1 cellular context compared by ENCODE assay signal in the genomic region with DNA sequence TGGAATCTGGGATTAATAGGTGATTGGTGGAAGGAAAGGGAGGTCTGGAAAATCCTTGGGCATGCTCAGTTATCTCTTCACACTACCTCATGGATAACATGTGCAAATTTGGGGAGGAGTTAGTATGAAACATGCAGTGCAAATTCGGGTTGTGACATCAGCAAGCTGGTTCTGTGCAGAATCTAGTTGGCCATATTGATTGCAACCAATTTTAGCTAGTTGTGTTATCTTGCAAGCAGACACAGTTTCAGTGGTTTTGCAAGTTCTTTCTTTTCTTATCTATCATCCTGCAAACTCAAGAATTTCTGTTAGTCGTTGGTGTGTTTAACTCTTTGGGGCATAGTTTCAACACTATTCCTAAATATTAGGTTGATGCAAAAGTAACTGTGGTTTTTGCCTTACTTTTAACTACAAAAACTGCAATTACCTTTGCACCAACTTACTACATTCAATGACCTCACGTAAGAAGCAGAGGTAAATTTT.
TF ChIP-seq lines count a peak whose summit lies in the region.

No MANE protein-coding gene starts in this region.

TF ChIP-seq in K562, 482 proteins besides CTCF, POLR2A, EP300 and RAD21 (continued from another document and continues in another):
- TF ChIP-seq, protein P1, sequence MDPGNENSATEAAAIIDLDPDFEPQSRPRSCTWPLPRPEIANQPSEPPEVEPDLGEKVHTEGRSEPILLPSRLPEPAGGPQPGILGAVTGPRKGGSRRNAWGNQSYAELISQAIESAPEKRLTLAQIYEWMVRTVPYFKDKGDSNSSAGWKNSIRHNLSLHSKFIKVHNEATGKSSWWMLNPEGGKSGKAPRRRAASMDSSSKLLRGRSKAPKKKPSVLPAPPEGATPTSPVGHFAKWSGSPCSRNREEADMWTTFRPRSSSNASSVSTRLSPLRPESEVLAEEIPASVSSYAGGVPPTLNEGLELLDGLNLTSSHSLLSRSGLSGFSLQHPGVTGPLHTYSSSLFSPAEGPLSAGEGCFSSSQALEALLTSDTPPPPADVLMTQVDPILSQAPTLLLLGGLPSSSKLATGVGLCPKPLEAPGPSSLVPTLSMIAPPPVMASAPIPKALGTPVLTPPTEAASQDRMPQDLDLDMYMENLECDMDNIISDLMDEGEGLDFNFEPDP (CRISPR knock-in tag; IDR thresholded peaks at IDR 0.05), result no peak
- no peak for TF ChIP-seq FOXP1 (CRISPR knock-in tag; IDR thresholded peaks at IDR 0.05)
- TF ChIP-seq, protein P2, sequence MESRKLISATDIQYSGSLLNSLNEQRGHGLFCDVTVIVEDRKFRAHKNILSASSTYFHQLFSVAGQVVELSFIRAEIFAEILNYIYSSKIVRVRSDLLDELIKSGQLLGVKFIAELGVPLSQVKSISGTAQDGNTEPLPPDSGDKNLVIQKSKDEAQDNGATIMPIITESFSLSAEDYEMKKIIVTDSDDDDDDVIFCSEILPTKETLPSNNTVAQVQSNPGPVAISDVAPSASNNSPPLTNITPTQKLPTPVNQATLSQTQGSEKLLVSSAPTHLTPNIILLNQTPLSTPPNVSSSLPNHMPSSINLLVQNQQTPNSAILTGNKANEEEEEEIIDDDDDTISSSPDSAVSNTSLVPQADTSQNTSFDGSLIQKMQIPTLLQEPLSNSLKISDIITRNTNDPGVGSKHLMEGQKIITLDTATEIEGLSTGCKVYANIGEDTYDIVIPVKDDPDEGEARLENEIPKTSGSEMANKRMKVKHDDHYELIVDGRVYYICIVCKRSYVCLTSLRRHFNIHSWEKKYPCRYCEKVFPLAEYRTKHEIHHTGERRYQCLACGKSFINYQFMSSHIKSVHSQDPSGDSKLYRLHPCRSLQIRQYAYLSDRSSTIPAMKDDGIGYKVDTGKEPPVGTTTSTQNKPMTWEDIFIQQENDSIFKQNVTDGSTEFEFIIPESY (CRISPR knock-in tag; IDR thresholded peaks at IDR 0.05), result no peak
- TF ChIP-seq ZBTB34 (CRISPR knock-in tag; IDR thresholded peaks at IDR 0.05), result no peak
- TF ChIP-seq CBX5 (IDR thresholded peaks at IDR 0.05; ENCODE audit: borderline replicate concordance, low read depth), result no peak
- TF ChIP-seq TBL1XR1 (IDR thresholded peaks at IDR 0.05; ENCODE audit: low read length in 2 of 2), result peak in 1 of 2 experiments; percentile 67; a peak in 2 of 4 replicates
- peak; percentile 85 to 87 for TF ChIP-seq NRF1 (conservative IDR thresholded peaks at IDR 0.05 in 1 of 2, IDR thresholded peaks at IDR 0.05 in 1 of 2)
- no peak for TF ChIP-seq NR2C1 (IDR thresholded peaks at IDR 0.05)
- TF ChIP-seq NR2C1 (tag; IDR thresholded peaks at IDR 0.05), result peak; percentile 35; the same call in 1 of the 2 replicates
- TF ChIP-seq PTRF (tag; IDR thresholded peaks at IDR 0.05), result no peak
- TF ChIP-seq CEBPG (CRISPR knock-in tag; IDR thresholded peaks at IDR 0.05), result peak; percentile 65; the same call in 1 of the 2 replicates
- peak in 1 of 2 experiments; percentile 74; a peak in 2 of 4 replicates for TF ChIP-seq CEBPG (tag; conservative IDR thresholded peaks at IDR 0.05 in 1 of 2, IDR thresholded peaks at IDR 0.05 in 1 of 2)
- TF ChIP-seq, protein P3, sequence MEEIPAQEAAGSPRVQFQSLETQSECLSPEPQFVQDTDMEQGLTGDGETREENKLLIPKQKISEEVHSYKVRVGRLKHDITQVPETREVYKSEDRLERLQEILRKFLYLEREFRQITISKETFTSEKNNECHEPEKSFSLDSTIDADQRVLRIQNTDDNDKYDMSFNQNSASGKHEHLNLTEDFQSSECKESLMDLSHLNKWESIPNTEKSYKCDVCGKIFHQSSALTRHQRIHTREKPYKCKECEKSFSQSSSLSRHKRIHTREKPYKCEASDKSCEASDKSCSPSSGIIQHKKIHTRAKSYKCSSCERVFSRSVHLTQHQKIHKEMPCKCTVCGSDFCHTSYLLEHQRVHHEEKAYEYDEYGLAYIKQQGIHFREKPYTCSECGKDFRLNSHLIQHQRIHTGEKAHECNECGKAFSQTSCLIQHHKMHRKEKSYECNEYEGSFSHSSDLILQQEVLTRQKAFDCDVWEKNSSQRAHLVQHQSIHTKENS (CRISPR knock-in tag; IDR thresholded peaks at IDR 0.05), result no peak
- peak; percentile 70 for TF ChIP-seq FOSL1 (tag; conservative IDR thresholded peaks at IDR 0.05)
- TF ChIP-seq ZNF699 (CRISPR knock-in tag; IDR thresholded peaks at IDR 0.05; ENCODE audit: insufficient replicate concordance), result no peak
- TF ChIP-seq, protein P4, sequence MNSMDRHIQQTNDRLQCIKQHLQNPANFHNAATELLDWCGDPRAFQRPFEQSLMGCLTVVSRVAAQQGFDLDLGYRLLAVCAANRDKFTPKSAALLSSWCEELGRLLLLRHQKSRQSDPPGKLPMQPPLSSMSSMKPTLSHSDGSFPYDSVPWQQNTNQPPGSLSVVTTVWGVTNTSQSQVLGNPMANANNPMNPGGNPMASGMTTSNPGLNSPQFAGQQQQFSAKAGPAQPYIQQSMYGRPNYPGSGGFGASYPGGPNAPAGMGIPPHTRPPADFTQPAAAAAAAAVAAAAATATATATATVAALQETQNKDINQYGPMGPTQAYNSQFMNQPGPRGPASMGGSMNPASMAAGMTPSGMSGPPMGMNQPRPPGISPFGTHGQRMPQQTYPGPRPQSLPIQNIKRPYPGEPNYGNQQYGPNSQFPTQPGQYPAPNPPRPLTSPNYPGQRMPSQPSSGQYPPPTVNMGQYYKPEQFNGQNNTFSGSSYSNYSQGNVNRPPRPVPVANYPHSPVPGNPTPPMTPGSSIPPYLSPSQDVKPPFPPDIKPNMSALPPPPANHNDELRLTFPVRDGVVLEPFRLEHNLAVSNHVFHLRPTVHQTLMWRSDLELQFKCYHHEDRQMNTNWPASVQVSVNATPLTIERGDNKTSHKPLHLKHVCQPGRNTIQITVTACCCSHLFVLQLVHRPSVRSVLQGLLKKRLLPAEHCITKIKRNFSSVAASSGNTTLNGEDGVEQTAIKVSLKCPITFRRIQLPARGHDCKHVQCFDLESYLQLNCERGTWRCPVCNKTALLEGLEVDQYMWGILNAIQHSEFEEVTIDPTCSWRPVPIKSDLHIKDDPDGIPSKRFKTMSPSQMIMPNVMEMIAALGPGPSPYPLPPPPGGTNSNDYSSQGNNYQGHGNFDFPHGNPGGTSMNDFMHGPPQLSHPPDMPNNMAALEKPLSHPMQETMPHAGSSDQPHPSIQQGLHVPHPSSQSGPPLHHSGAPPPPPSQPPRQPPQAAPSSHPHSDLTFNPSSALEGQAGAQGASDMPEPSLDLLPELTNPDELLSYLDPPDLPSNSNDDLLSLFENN (IDR thresholded peaks at IDR 0.05; ENCODE audit: low read depth in 2 of 2, low read length in 2 of 2), result peak in 1 of 2 experiments; percentile 67; a peak in 1 of 4 replicates
- TF ChIP-seq NONO (IDR thresholded peaks at IDR 0.05; ENCODE audit: low read depth in 2 of 2, low read length in 1 of 2), result no peak
- no peak for TF ChIP-seq ZC3H11A (IDR thresholded peaks at IDR 0.05; ENCODE audit: low read depth, low read length)
- no peak for TF ChIP-seq RFX5 (IDR thresholded peaks at IDR 0.05; ENCODE audit: low read depth, low read length)
- no peak for TF ChIP-seq NR3C1 (CRISPR knock-in tag; IDR thresholded peaks at IDR 0.05)
- TF ChIP-seq, protein P5, sequence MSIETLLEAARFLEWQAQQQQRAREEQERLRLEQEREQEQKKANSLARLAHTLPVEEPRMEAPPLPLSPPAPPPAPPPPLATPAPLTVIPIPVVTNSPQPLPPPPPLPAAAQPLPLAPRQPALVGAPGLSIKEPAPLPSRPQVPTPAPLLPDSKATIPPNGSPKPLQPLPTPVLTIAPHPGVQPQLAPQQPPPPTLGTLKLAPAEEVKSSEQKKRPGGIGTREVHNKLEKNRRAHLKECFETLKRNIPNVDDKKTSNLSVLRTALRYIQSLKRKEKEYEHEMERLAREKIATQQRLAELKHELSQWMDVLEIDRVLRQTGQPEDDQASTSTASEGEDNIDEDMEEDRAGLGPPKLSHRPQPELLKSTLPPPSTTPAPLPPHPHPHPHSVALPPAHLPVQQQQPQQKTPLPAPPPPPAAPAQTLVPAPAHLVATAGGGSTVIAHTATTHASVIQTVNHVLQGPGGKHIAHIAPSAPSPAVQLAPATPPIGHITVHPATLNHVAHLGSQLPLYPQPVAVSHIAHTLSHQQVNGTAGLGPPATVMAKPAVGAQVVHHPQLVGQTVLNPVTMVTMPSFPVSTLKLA (conservative IDR thresholded peaks at IDR 0.05), result peak; percentile 42 to 46; a peak in 3 of 4 replicates
- no peak for TF ChIP-seq FOXP4 (CRISPR knock-in tag; IDR thresholded peaks at IDR 0.05; ENCODE audit: borderline replicate concordance)
- peak in 1 of 2 experiments; percentile 63; a peak in 2 of 3 replicates for TF ChIP-seq CBX3 (IDR thresholded peaks at IDR 0.05; ENCODE audit: borderline replicate concordance in 1 of 2, low read length in 2 of 2)
- TF ChIP-seq ATF1 (CRISPR knock-in tag; IDR thresholded peaks at IDR 0.05), result no peak
- TF ChIP-seq ATF1 (tag; IDR thresholded peaks at IDR 0.05), result peak; percentile 72
- TF ChIP-seq FOS (IDR thresholded peaks at IDR 0.05; ENCODE audit: extremely low read depth, insufficient read length), result no peak
- TF ChIP-seq TRIM24 (IDR thresholded peaks at IDR 0.05), result peak; percentile 87 to 90
- TF ChIP-seq, protein P6, sequence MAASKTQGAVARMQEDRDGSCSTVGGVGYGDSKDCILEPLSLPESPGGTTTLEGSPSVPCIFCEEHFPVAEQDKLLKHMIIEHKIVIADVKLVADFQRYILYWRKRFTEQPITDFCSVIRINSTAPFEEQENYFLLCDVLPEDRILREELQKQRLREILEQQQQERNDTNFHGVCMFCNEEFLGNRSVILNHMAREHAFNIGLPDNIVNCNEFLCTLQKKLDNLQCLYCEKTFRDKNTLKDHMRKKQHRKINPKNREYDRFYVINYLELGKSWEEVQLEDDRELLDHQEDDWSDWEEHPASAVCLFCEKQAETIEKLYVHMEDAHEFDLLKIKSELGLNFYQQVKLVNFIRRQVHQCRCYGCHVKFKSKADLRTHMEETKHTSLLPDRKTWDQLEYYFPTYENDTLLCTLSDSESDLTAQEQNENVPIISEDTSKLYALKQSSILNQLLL (CRISPR knock-in tag; IDR thresholded peaks at IDR 0.05; ENCODE audit: borderline replicate concordance), result no peak
- TF ChIP-seq E2F6 (IDR thresholded peaks at IDR 0.05; ENCODE audit: borderline replicate concordance in 1 of 2, extremely low read depth in 1 of 2, insufficient read depth in 1 of 2, insufficient read length in 1 of 2, low read depth in 1 of 2, low read length in 1 of 2, poor library complexity in 1 of 2, severe bottlenecking in 1 of 2), result peak in 1 of 2 experiments; percentile 37
- TF ChIP-seq CHD4 (IDR thresholded peaks at IDR 0.05; ENCODE audit: insufficient read depth, insufficient replicate concordance, low read depth, low read length, poor library complexity, severe bottlenecking), result no peak
- TF ChIP-seq YY1 (IDR thresholded peaks at IDR 0.05; ENCODE audit: borderline replicate concordance in 1 of 3, control insufficient read depth in 1 of 3, extremely low read depth in 1 of 3, insufficient read depth in 3 of 3, insufficient read length in 1 of 3, insufficient replicate concordance in 2 of 3, low read depth in 1 of 3, low read length in 2 of 3), result peak in 1 of 3 experiments; percentile 18
- no peak for TF ChIP-seq NFE2L1 (tag; IDR thresholded peaks at IDR 0.05; ENCODE audit: borderline replicate concordance, low read depth)
- TF ChIP-seq ZNF830 (CRISPR knock-in tag; IDR thresholded peaks at IDR 0.05), result no peak
- TF ChIP-seq KLF6 (CRISPR knock-in tag; IDR thresholded peaks at IDR 0.05; ENCODE audit: borderline replicate concordance), result no peak
- TF ChIP-seq ZNF140 (CRISPR knock-in tag; IDR thresholded peaks at IDR 0.05), result no peak
- TF ChIP-seq, protein P7, sequence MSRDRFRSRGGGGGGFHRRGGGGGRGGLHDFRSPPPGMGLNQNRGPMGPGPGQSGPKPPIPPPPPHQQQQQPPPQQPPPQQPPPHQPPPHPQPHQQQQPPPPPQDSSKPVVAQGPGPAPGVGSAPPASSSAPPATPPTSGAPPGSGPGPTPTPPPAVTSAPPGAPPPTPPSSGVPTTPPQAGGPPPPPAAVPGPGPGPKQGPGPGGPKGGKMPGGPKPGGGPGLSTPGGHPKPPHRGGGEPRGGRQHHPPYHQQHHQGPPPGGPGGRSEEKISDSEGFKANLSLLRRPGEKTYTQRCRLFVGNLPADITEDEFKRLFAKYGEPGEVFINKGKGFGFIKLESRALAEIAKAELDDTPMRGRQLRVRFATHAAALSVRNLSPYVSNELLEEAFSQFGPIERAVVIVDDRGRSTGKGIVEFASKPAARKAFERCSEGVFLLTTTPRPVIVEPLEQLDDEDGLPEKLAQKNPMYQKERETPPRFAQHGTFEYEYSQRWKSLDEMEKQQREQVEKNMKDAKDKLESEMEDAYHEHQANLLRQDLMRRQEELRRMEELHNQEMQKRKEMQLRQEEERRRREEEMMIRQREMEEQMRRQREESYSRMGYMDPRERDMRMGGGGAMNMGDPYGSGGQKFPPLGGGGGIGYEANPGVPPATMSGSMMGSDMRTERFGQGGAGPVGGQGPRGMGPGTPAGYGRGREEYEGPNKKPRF (IDR thresholded peaks at IDR 0.05; ENCODE audit: low read depth, low read length), result no peak
